In the genomic region with DNA sequence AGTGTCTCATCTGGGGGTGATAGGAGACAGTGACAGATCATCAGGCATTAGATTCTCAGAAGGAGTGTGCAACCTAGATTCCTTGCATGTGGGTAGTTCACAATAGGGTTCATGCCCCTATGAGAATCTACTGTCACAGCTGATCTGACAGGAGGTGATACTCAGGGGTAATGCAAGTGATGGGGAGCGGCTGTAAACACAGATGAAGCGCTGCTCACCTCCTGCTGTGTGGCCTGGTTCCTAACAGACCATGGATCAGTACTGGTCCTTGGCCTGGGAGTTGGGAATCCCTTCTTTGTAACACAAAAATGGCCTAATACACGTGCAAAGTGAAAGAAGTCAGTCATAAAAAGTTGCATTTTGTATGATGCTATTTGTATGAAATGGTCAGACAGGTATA, we compare ENCODE assay signal across 3 cellular contexts.
"Had no signal": no experiment of that assay in that cellular context is flagged by ENCODE, and none has a peak within 500 bp of the region (broad histone marks: within the 10 kb centered on the region; RNA-seq: fewer than 3 reads in every experiment).

No MANE protein-coding gene starts in this region.

- DNase-seq: GDM1, GF-D8 had no signal

- ATAC-seq: GM12878 had no signal

- H3K4me3 ChIP-seq: GM12878 had no signal
